Comparison of ENCODE assay signal across 18 cellular contexts in the genomic region with DNA sequence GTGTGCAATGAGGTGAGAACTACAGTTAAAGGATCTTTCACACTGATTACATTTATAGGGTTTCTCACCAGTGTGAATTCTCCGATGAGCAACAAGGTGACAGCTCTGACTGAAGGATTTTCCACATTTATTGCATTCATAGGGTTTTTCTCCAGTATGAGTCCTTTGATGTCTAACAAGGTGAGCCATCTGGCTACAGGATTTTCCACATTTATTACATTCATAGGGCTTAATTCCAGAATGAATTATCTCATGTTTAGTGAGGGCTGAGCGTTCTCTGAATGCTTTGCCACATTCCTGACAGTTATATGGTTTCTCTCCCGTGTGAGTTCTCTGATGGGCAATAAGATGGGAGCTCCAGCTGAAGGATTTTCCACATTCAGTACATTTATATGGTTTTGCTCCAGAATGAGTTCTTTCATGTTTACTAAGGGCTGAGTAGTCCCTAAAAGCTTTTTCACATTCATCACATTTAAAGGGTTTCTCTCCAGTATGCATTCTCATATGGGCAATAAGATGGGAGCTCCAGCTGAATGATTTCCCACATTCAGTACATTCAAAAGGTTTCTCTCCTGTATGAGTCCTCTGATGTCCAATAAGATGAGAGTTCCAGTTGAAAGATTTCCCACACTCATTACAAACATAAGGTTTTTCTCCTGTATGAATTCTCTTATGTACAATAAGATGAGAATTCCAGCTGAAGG. TPM values are rescaled to one million over a fixed set of nuclear protein-coding genes. Genes with fewer than 3 reads are reported as not detected.
A peak's percentile ranks its signal among the peaks of the same experiment; 100 is the strongest.
DNase-seq lines count a peak whose midpoint lies in the region; ATAC-seq, FAIRE-seq and TF ChIP-seq lines count a peak whose summit lies in the region.
"Had no signal": no experiment of that assay in that cellular context is flagged by ENCODE, and none has a peak within 500 bp of the region (broad histone marks: within the 10 kb centered on the region; RNA-seq: fewer than 3 reads in every experiment).

No MANE protein-coding gene starts in this region.

- no peaks in the 10 kb centered on the region for H3K4me1 ChIP-seq in GM23248 (ENCODE audit: insufficient read depth)
- H3K4me1 ChIP-seq in liver (ENCODE audit: control insufficient read depth in 4 of 4, insufficient read depth in 4 of 4, low read length in 3 of 4): no peaks in the 10 kb centered on the region
- H3K4me1 ChIP-seq: lower lobe of right lung had no signal

- peaks cover 90 to 96% of the 10 kb centered on the region in 2 donors for H3K36me3 Mint-ChIP-seq in stimulated activated naive B cell treated with anti-CD40 and anti-IgM and Interleukin-4, amounts not matched to agents 10 μg/mL and 1 μg/mL and 100 μg/mL, for 72 hours

- peaks cover 23% of the 10 kb centered on the region for H3F3A ChIP-seq in GM23248 (ENCODE audit: insufficient read depth)

- peaks cover 0 to 2% of the 10 kb centered on the region in 2 donors for H3K4me1 Mint-ChIP-seq in stimulated activated naive B cell treated with anti-CD40 and anti-IgM and Interleukin-4, amounts not matched to agents 10 μg/mL and 1 μg/mL and 100 μg/mL, for 72 hours
- H3K4me1 Mint-ChIP-seq: activated naive CD4-positive, alpha-beta T cell treated with anti-CD3 and anti-CD28 coated beads, Interleukin-2, amount 10 ng/mL, durations not matched to agents 7 days and 5 days had no signal

- no peak overlapping the region for H2AFZ ChIP-seq in GM23248

- H3K9me2 ChIP-seq in GM23248 (ENCODE audit: insufficient read depth): no peaks in the 10 kb centered on the region

- no peak overlapping the region for H3K27ac Mint-ChIP-seq in stimulated activated naive B cell treated with anti-CD40 and anti-IgM and Interleukin-4, amounts not matched to agents 10 μg/mL and 1 μg/mL and 100 μg/mL, for 72 hours
- H3K27ac Mint-ChIP-seq: activated naive CD4-positive, alpha-beta T cell treated with anti-CD3 and anti-CD28 coated beads, Interleukin-2, amount 10 ng/mL, durations not matched to agents 7 days and 5 days had no signal

- DNase-seq in GM23248 (peak; percentile 8), amniotic epithelial cell (ENCODE audit: low read depth) (peak; percentile 30), HTR-8/SVneo (ENCODE audit: insufficient read length, low spot score) (no peak)
- no peak for DNase-seq in stimulated activated naive B cell treated with anti-CD40 and anti-IgM and Interleukin-4, amounts not matched to agents 10 μg/mL and 1 μg/mL and 100 μg/mL, for 72 hours
- DNase-seq: activated naive CD4-positive, alpha-beta T cell treated with anti-CD3 and anti-CD28 coated beads, Interleukin-2, amount 10 ng/mL, durations not matched to agents 7 days and 5 days; C1 segment of cervical spinal cord; central memory CD4-positive, alpha-beta T cell; lower lobe of right lung; MM.1S; nucleus accumbens; small intestine; substantia nigra had no signal

- no peak for ATAC-seq in GM21576 (IDR thresholded peaks at IDR 0.05; ENCODE audit: unreplicated experiment)
- ATAC-seq in stimulated activated naive B cell treated with anti-CD40 and anti-IgM and Interleukin-4, amounts not matched to agents 10 μg/mL and 1 μg/mL and 100 μg/mL, for 72 hours (replicated peaks): no peak
- ATAC-seq: lower lobe of right lung had no signal

- no peak overlapping the region for H3K4me3 Mint-ChIP-seq in stimulated activated naive B cell treated with anti-CD40 and anti-IgM and Interleukin-4, amounts not matched to agents 10 μg/mL and 1 μg/mL and 100 μg/mL, for 72 hours
- H3K4me3 Mint-ChIP-seq: activated naive CD4-positive, alpha-beta T cell treated with anti-CD3 and anti-CD28 coated beads, Interleukin-2, amount 10 ng/mL, durations not matched to agents 7 days and 5 days had no signal

- no peak for TF ChIP-seq CTCF in liver (IDR thresholded peaks at IDR 0.05; ENCODE audit: low read depth, low read length, missing input control)

- no peak overlapping the region for H3K4me3 ChIP-seq in GM23248
- H3K4me3 ChIP-seq in liver (ENCODE audit: low read depth in 1 of 3, low read length in 3 of 3): peak overlapping the region in 2 of 3 donors; percentile 36 to 63
- H3K4me3 ChIP-seq: lower lobe of right lung had no signal

- H3K36me3 ChIP-seq in GM23248 (ENCODE audit: low read depth): peaks cover 80% of the 10 kb centered on the region
- peaks cover 21 to 64% (median 58%) of the 10 kb centered on the region in 4 donors for H3K36me3 ChIP-seq in liver (ENCODE audit: control insufficient read depth in 4 of 4, insufficient read depth in 3 of 4, low read depth in 1 of 4, low read length in 3 of 4)

- H3K27ac ChIP-seq in GM23248 (no peak overlapping the region), liver (ENCODE audit: low read depth in 1 of 2, low read length in 2 of 2) (no peak overlapping the region)
- H3K27ac ChIP-seq: epithelial cell of prostate, HL-60, lower lobe of right lung had no signal

- H3K27me3 Mint-ChIP-seq in stimulated activated naive B cell treated with anti-CD40 and anti-IgM and Interleukin-4, amounts not matched to agents 10 μg/mL and 1 μg/mL and 100 μg/mL, for 72 hours: no peaks in the 10 kb centered on the region
- H3K27me3 Mint-ChIP-seq: activated naive CD4-positive, alpha-beta T cell treated with anti-CD3 and anti-CD28 coated beads, Interleukin-2, amount 10 ng/mL, durations not matched to agents 7 days and 5 days had no signal

- no peak overlapping the region for H3K4me2 ChIP-seq in GM23248 (ENCODE audit: unreplicated experiment)

- in situ Hi-C loops in GM23248 (cut with MboI): no loop called here

- no peaks in the 10 kb centered on the region for H3K79me2 ChIP-seq in GM23248 (ENCODE audit: insufficient read depth)

- TF ChIP-seq RAD21 in liver (IDR thresholded peaks at IDR 0.05): no peak

- H3K9me3 Mint-ChIP-seq in stimulated activated naive B cell treated with anti-CD40 and anti-IgM and Interleukin-4, amounts not matched to agents 10 μg/mL and 1 μg/mL and 100 μg/mL, for 72 hours: peaks cover 41 to 45% of the 10 kb centered on the region in 2 donors

- whole genome bisulfite sequencing in GM23248 (ENCODE audit: low coverage in 1 of 2, low lambda C conversion rate in 2 of 2, missing lambda C conversion rate in 2 of 2), 2 experiments: 81 to 85% methylated on average over 3 of the region's 3 CpGs
- WGBS in liver: 97% methylated on average over 3 of the region's 3 CpGs

- no peaks in the 10 kb centered on the region for H4K20me1 ChIP-seq in GM23248 (ENCODE audit: insufficient read depth)

- H3K27me3 ChIP-seq in GM23248 (replicated peaks; ENCODE audit: insufficient read depth) (no peaks in the 10 kb centered on the region), liver (ENCODE audit: control insufficient read depth in 4 of 4, insufficient read depth in 4 of 4, low read length in 3 of 4) (no peaks in the 10 kb centered on the region)

- no peak overlapping the region for H3K9ac ChIP-seq in GM23248
- no peak overlapping the region for H3K9ac ChIP-seq in liver (ENCODE audit: low read depth in 1 of 2, low read length in 2 of 2)

- FAIRE-seq in HTR-8/SVneo (lab: Jason Lieb, UNC): no peak
- FAIRE-seq: G401.6, small intestine had no signal

- H3K9me3 ChIP-seq in GM23248 (ENCODE audit: low read depth) (peaks cover 45% of the 10 kb centered on the region), liver (ENCODE audit: control insufficient read depth in 4 of 4, low read length in 3 of 4) (peaks cover 64 to 95% (median 88%) of the 10 kb centered on the region in 4 donors)

TF ChIP-seq in liver, 16 proteins besides CTCF, POLR2A, EP300 and RAD21 (continues in another document):
- TF ChIP-seq, protein P1, sequence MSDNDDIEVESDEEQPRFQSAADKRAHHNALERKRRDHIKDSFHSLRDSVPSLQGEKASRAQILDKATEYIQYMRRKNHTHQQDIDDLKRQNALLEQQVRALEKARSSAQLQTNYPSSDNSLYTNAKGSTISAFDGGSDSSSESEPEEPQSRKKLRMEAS (IDR thresholded peaks at IDR 0.05): no peak
- TF ChIP-seq, protein P2, sequence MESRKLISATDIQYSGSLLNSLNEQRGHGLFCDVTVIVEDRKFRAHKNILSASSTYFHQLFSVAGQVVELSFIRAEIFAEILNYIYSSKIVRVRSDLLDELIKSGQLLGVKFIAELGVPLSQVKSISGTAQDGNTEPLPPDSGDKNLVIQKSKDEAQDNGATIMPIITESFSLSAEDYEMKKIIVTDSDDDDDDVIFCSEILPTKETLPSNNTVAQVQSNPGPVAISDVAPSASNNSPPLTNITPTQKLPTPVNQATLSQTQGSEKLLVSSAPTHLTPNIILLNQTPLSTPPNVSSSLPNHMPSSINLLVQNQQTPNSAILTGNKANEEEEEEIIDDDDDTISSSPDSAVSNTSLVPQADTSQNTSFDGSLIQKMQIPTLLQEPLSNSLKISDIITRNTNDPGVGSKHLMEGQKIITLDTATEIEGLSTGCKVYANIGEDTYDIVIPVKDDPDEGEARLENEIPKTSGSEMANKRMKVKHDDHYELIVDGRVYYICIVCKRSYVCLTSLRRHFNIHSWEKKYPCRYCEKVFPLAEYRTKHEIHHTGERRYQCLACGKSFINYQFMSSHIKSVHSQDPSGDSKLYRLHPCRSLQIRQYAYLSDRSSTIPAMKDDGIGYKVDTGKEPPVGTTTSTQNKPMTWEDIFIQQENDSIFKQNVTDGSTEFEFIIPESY (IDR thresholded peaks at IDR 0.05): no peak
- TF ChIP-seq JUND (IDR thresholded peaks at IDR 0.05) (no peak), FOXA1 (IDR thresholded peaks at IDR 0.05) (no peak), NR2F2 (IDR thresholded peaks at IDR 0.05) (no peak), HNF4A (conservative IDR thresholded peaks at IDR 0.05) (no peak)

RNA-seq across cellular contexts. Expression of a gene that starts 4.4 kb away (rescaled TPM):
- total RNA-seq in GM23248 (2014; rRNA removed; shearing (Covaris generic)): 0.25 TPM in 1 of 2 replicates, not detected in the other
- 0.79 and 1.0 TPM in 2 replicates for polyA plus RNA-seq in GM23248 (2016; fragmentation: Nextera tagmentation; extraction: Ambion mirVana)
- under 1 TPM in 1 of 2 donors, not detected in 1; 0.23 TPM for total RNA-seq in liver
- polyA plus RNA-seq in liver: under 1 TPM; 0.14 to 0.58 TPM
- total RNA-seq: H4 had no signal

RNA-seq across cellular contexts. Expression of a gene that starts 23.9 kb away (rescaled TPM):
- total RNA-seq in GM23248 (2014; rRNA removed; shearing (Covaris generic)): 15.0 and 17.2 TPM in 2 replicates
- polyA plus RNA-seq in GM23248 (2016; fragmentation: Nextera tagmentation; extraction: Ambion mirVana) (8.0 and 8.1 TPM in 2 replicates), liver (1 to 10 TPM; 3.2 to 4.5 TPM)
- total RNA-seq in liver: 10 to 100 TPM in 1 of 2 donors, 1 to 10 TPM in 1; 8.7 to 12.8 TPM

RNA-seq across cellular contexts. Expression of a gene that starts 31.2 kb away (rescaled TPM):
- 1.5 and 5.2 TPM in 2 replicates for total RNA-seq in GM23248 (2014; rRNA removed; shearing (Covaris generic))
- polyA plus RNA-seq in GM23248 (2016; fragmentation: Nextera tagmentation; extraction: Ambion mirVana) (3.1 and 3.3 TPM in 2 replicates), liver (under 1 TPM; 0.53 to 0.67 TPM)
- 1 to 10 TPM; 1.6 to 4.4 TPM for total RNA-seq in liver

RNA-seq across cellular contexts. Expression of a gene that starts 43.5 kb away (rescaled TPM):
- total RNA-seq in GM23248 (2014; rRNA removed; shearing (Covaris generic)): 2.6 and 2.8 TPM in 2 replicates
- polyA plus RNA-seq in GM23248 (2016; fragmentation: Nextera tagmentation; extraction: Ambion mirVana) (1.0 and 2.2 TPM in 2 replicates), liver (1 to 10 TPM in 1 of 2 donors, under 1 TPM in 1; 0.51 to 1.4 TPM)
- total RNA-seq in liver: 1 to 10 TPM; 2.6 to 3.1 TPM

RNA-seq across cellular contexts. Expression of a gene that starts 55.1 kb away (rescaled TPM):
- total RNA-seq in GM23248 (2014; rRNA removed; shearing (Covaris generic)): not detected in 2 replicates
- polyA plus RNA-seq in GM23248 (2016; fragmentation: Nextera tagmentation; extraction: Ambion mirVana): 0.27 and 0.39 TPM in 2 replicates
- total RNA-seq in liver: not detected
- polyA plus RNA-seq in liver: under 1 TPM in 1 of 2 donors, not detected in 1; 0.13 TPM
- total RNA-seq: H4, lower lobe of right lung had no signal

Comparison
In these comparisons a context has a peak if more than half of its experiments do, and no peak if none do; other contexts are left out.
1. DNase-seq: peak in GM23248 (single experiment) and amniotic epithelial cell (single experiment); none in HTR-8/SVneo (single experiment) and stimulated activated naive B cell treated with anti-CD40 and anti-IgM and Interleukin-4, amounts not matched to agents 10 μg/mL and 1 μg/mL and 100 μg/mL, for 72 hours (single experiment).